9 cellular contexts compared by ENCODE assay signal in genomic region chr9:119961774-119962408, GRCh38.
DNase-seq lines count a peak whose midpoint lies in the region; ATAC-seq, FAIRE-seq and TF ChIP-seq lines count a peak whose summit lies in the region.
"Had no signal": no experiment of that assay in that cellular context is flagged by ENCODE, and none has a peak within 500 bp of the region (broad histone marks: within the 10 kb centered on the region; RNA-seq: fewer than 3 reads in every experiment).

No MANE protein-coding gene starts in this region.

- peak overlapping the region in 1 of 2 experiments; percentile 23; a peak in 1 of 4 replicates for H4K8ac ChIP-seq in IMR-90 (ENCODE audit: low read depth in 2 of 2, low read length in 2 of 2)

- no peak for FAIRE-seq in GM12878 (lab: Jason Lieb, UNC)
- no peak for FAIRE-seq in GM12892 (lab: Jason Lieb, UNC)

- no peaks in the 10 kb centered on the region for H4K20me1 ChIP-seq in IMR-90 (ENCODE audit: insufficient read depth, low read length)
- no peaks in the 10 kb centered on the region for H4K20me1 ChIP-seq in GM12878 (ENCODE audit: control insufficient read depth, insufficient read depth)

- no TSS peak for BruUV-seq in IMR-90 (replicated peaks; lab: Mats Ljungman, UMichigan)
- BruUV-seq in GM12878 (replicated peaks; lab: Mats Ljungman, UMichigan) = no TSS peak

- RAD21 ChIA-PET in GM12878 (lab: Charles Lee; ENCODE audit: unreplicated experiment) = no interaction called here

- H3K4ac ChIP-seq in IMR-90 (ENCODE audit: low read depth, low read length) = peak overlapping the region; percentile 68

- peak overlapping the region; percentile 62 for H2BK120ac ChIP-seq in IMR-90 (ENCODE audit: low read depth, low read length)

- SMC1A ChIA-PET in GM12878 (lab: Charles Lee; ENCODE audit: uncharacterized antibody, unreplicated experiment) = no interaction called here

- no peak overlapping the region for H2AK9ac ChIP-seq in IMR-90 (replicated peaks; ENCODE audit: low read depth, low read length, poor library complexity)

- TF ChIP-seq RAD21 in IMR-90 (IDR thresholded peaks at IDR 0.05; ENCODE audit: low read length) (peak; percentile 53), GM12878 (IDR thresholded peaks at IDR 0.05; ENCODE audit: insufficient read depth, low read depth, low read length) (peak; percentile 25; the same call in 1 of the 2 replicates)

- CTCF ChIA-PET in IMR-90 (lab: Yijun Ruan, JAX) (no interaction called here), GM12878 (lab: Yijun Ruan, JAX) (interaction anchor here (1.1 kb wide), 1 partner anchor 19 kb away, joined by 4 read pairs; no protein-coding TSS in a partner anchor)

- 0 out of 3 replicates have a peak overlapping the region, but pooled peaks have one; percentile 54 for H2BK15ac ChIP-seq in IMR-90 (ENCODE audit: low read depth, low read length)

- no peak overlapping the region for H3K14ac ChIP-seq in IMR-90 (replicated peaks; ENCODE audit: low read depth, low read length)

- no peaks in the 10 kb centered on the region for H3K79me2 ChIP-seq in GM12878 (ENCODE audit: control insufficient read depth, insufficient read depth, low read length)

- H2BK20ac ChIP-seq in IMR-90 (ENCODE audit: low read depth, low read length) = peak overlapping the region; percentile 83

- dilution Hi-C loops in IMR-90 (cut with HindIII; ENCODE audit: low sequenced_read_pairs, unreplicated experiment) = no loop called here

- TF ChIP-seq EP300 in GM12878 (IDR thresholded peaks at IDR 0.05; ENCODE audit: borderline replicate concordance in 1 of 2, control insufficient read depth in 1 of 2, low read depth in 2 of 2, low read length in 2 of 2) = no peak

- no peak overlapping the region for H4K5ac ChIP-seq in IMR-90 (ENCODE audit: low read depth, low read length)

- 0 out of 2 replicates have a peak, but pooled peaks have one; percentile 21 for ATAC-seq in IMR-90 (ENCODE audit: low read depth)
- peak; percentile 63 for ATAC-seq in GM12878
- ATAC-seq in left lobe of liver = peak; percentile 96
- ATAC-seq in HG02763 (IDR thresholded peaks at IDR 0.05; ENCODE audit: unreplicated experiment) = no peak
- ATAC-seq in HG03565 (IDR thresholded peaks at IDR 0.05; ENCODE audit: unreplicated experiment) = no peak
- ATAC-seq in HG03097 (IDR thresholded peaks at IDR 0.05; ENCODE audit: low FRiP score, unreplicated experiment) = no peak

- H3K4me1 ChIP-seq in IMR-90 (ENCODE audit: control insufficient read depth, insufficient read depth, low read length) = peaks cover 5% of the 10 kb centered on the region
- no peaks in the 10 kb centered on the region for H3K4me1 ChIP-seq in GM12878 (ENCODE audit: control insufficient read depth, insufficient read depth, low read length)

- no peak overlapping the region for H3K9ac ChIP-seq in IMR-90 (ENCODE audit: low read depth, low read length)
- no peak overlapping the region for H3K9ac ChIP-seq in GM12878 (ENCODE audit: control insufficient read depth, insufficient read depth, low read length)
- H3K9ac ChIP-seq: KMS-11 had no signal

- 45% methylated on average over 2 of the region's 19 CpGs; no CpG with 5 or more reads in 1 of the 2 experiments for WGBS in IMR-90 (ENCODE audit: extremely low coverage in 2 of 2, insufficient read length in 1 of 2), 2 experiments
- WGBS in GM12878 (ENCODE audit: insufficient coverage, insufficient replicate concordance, low lambda C conversion rate, missing lambda C conversion rate) = 28% methylated on average over 19 of the region's 19 CpGs

- H3K9me3 ChIP-seq in IMR-90 (ENCODE audit: control insufficient read depth, insufficient read depth, low read length) = no peaks in the 10 kb centered on the region
- H3K9me3 ChIP-seq in GM12878 (replicated peaks; ENCODE audit: control insufficient read depth, insufficient read depth, low read length) = no peaks in the 10 kb centered on the region

- H3K36me3 ChIP-seq in IMR-90 (ENCODE audit: control insufficient read depth, insufficient read depth, low read length) = no peaks in the 10 kb centered on the region
- no peaks in the 10 kb centered on the region for H3K36me3 ChIP-seq in GM12878 (ENCODE audit: control insufficient read depth in 2 of 2, insufficient read depth in 2 of 2, low read length in 1 of 2)

- H3K4me2 ChIP-seq in IMR-90 (ENCODE audit: low read depth, low read length) (no peak overlapping the region), GM12878 (ENCODE audit: control insufficient read depth, insufficient read depth) (no peak overlapping the region)
- H3K4me2 ChIP-seq: KMS-11 had no signal

- H3K9me1 ChIP-seq in IMR-90 (ENCODE audit: insufficient read depth, low read length) = no peaks in the 10 kb centered on the region

- peak; percentile 44 for DNase-seq in Daoy (ENCODE audit: low read depth)
- peak; percentile 29 for DNase-seq in IMR-90
- DNase-seq in GM12878 (ENCODE audit: low read depth, low spot score) = no peak
- peak; percentile 57 for DNase-seq in left lobe of liver (ENCODE audit: low spot score)
- DNase-seq in GM12892 (ENCODE audit: insufficient read length) = no peak

- H3K27ac ChIP-seq in IMR-90 (ENCODE audit: insufficient read depth, low read length) (no peak overlapping the region), GM12878 (ENCODE audit: control insufficient read depth, insufficient read depth) (no peak overlapping the region)
- H3K27ac ChIP-seq: KMS-11 had no signal

- no peak overlapping the region for H2BK5ac ChIP-seq in IMR-90 (ENCODE audit: low read depth, low read length, poor library complexity, severe bottlenecking)

- TF ChIP-seq POLR2A in IMR-90 (IDR thresholded peaks at IDR 0.05; ENCODE audit: low read depth, low read length) (no peak), GM12878 (IDR thresholded peaks at IDR 0.05; ENCODE audit: low read depth, low read length) (no peak), GM12892 (IDR thresholded peaks at IDR 0.05; ENCODE audit: low read depth, low read length) (no peak)

- peak; percentile 60 for TF ChIP-seq CTCF in IMR-90 (conservative IDR thresholded peaks at IDR 0.05; ENCODE audit: low read depth, low read length)
- TF ChIP-seq CTCF in GM12878 (IDR thresholded peaks at IDR 0.05 in 2 of 3, conservative IDR thresholded peaks at IDR 0.05 in 1 of 3; ENCODE audit: control insufficient read depth in 2 of 3, extremely low read depth in 1 of 3, insufficient read depth in 1 of 3, low read depth in 3 of 3, low read length in 3 of 3) = peak; percentile 65 to 86 (median 83)

- H3K27me3 ChIP-seq in IMR-90 (ENCODE audit: control insufficient read depth, insufficient read depth, low read length) (no peaks in the 10 kb centered on the region), GM12878 (replicated peaks in 1 of 2; ENCODE audit: control insufficient read depth in 2 of 2, insufficient read depth in 2 of 2, low read length in 1 of 2) (no peaks in the 10 kb centered on the region; a peak in 1 of 4 replicates)

- H2AK5ac ChIP-seq in IMR-90 (ENCODE audit: low read depth, low read length) = no peak overlapping the region

- no peak overlapping the region for H4K91ac ChIP-seq in IMR-90 (ENCODE audit: insufficient read depth, low read depth, low read length)

- in situ Hi-C loops in IMR-90 (cut with MboI; ENCODE audit: low sequenced_read_pairs) = loop anchor here (10.0 kb wide), 3 partner anchors 393 to 513 kb away; no protein-coding TSS in a partner anchor
- in situ Hi-C loops in GM12878 (cut with MboI) = no loop called here

- H2AFZ ChIP-seq in IMR-90 (replicated peaks; ENCODE audit: low read length, poor library complexity) (peak overlapping the region; percentile 68), GM12878 (ENCODE audit: control insufficient read depth, low read depth, low read length) (no peak overlapping the region)

- intact Hi-C loops in IMR-90 (cut with micrococcal nuclease) (loop anchor here (1.0 to 5.0 kb wide), 3 partner anchors 387 to 570 kb away; no protein-coding TSS in a partner anchor), GM12878 (cut with micrococcal nuclease; ENCODE audit: unreplicated experiment) (loop anchor here (2.0 kb wide), 1 partner anchor 387 kb away; no protein-coding TSS in a partner anchor)

- no peaks in the 10 kb centered on the region for H3K79me1 ChIP-seq in IMR-90 (ENCODE audit: low read depth in 1 of 2, low read length in 2 of 2)

- POLR2A ChIA-PET in IMR-90 (lab: Charles Lee; ENCODE audit: unreplicated experiment) (no interaction called here), GM12878 (lab: Charles Lee) (no interaction called here)

- H3K4me3 ChIP-seq in IMR-90 (ENCODE audit: insufficient read depth, low read depth, low read length) (no peak overlapping the region), GM12878 (no peak overlapping the region)

- H3K56ac ChIP-seq in IMR-90 (ENCODE audit: extremely low read depth, insufficient read depth, low read length) = no peak overlapping the region

- H3K18ac ChIP-seq in IMR-90 (ENCODE audit: low read depth, low read length) = no peak overlapping the region

- no peak overlapping the region; the same call in 1 of the 2 replicates for H3K23ac ChIP-seq in IMR-90 (ENCODE audit: low read depth, low read length)

TF ChIP-seq in IMR-90, 13 proteins besides CTCF, POLR2A, EP300 and RAD21 (continues in another document):
- TF ChIP-seq CEBPB (IDR thresholded peaks at IDR 0.05; ENCODE audit: low read depth, low read length) = no peak
- TF ChIP-seq ELK1 (IDR thresholded peaks at IDR 0.05; ENCODE audit: borderline replicate concordance, low read depth, low read length) = no peak
- no peak for TF ChIP-seq MAZ (IDR thresholded peaks at IDR 0.05; ENCODE audit: borderline replicate concordance, low read depth, low read length)

TF ChIP-seq in GM12878, 131 proteins besides CTCF, POLR2A, EP300 and RAD21:
- no peak for TF ChIP-seq PAX8 (IDR thresholded peaks at IDR 0.05)
- TF ChIP-seq NR2C1 (IDR thresholded peaks at IDR 0.05) = no peak
- peak; percentile 30; the same call in 1 of the 2 replicates for TF ChIP-seq SMC3 (IDR thresholded peaks at IDR 0.05; ENCODE audit: borderline replicate concordance, low read length)
- TF ChIP-seq EGR1 (IDR thresholded peaks at IDR 0.05; ENCODE audit: borderline replicate concordance in 1 of 2, low read depth in 2 of 2, low read length in 2 of 2) = peak in 1 of 2 experiments; percentile 18; a peak in 1 of 3 replicates
TF ChIP-seq in GM12878: peak in this region for 2.

Comparison
In these comparisons a context has a peak if more than half of its experiments do, and no peak if none do; other contexts are left out.
1. DNase-seq: peak in Daoy (single experiment), IMR-90 (single experiment) and left lobe of liver (single experiment); none in GM12878 (single experiment) and GM12892 (single experiment).
2. ATAC-seq: peak in IMR-90 (single experiment), GM12878 (single experiment) and left lobe of liver (single experiment); none in HG02763 (single experiment), HG03565 (single experiment) and HG03097 (single experiment).